ENCODE assay signal across 1 cellular context in genomic region chr14:58907803-58908202, GRCh38.
TF ChIP-seq lines count a peak whose summit lies in the region.

No MANE protein-coding gene starts in this region.

TF ChIP-seq in SK-N-SH, 30 proteins besides CTCF, POLR2A, EP300 and RAD21 (continued from another document):
- TF ChIP-seq ZBTB33 (IDR thresholded peaks at IDR 0.05; ENCODE audit: borderline replicate concordance, low read depth) = no peak
- TF ChIP-seq NFIC (IDR thresholded peaks at IDR 0.05; ENCODE audit: borderline replicate concordance) = no peak
- TF ChIP-seq MXI1 (IDR thresholded peaks at IDR 0.05; ENCODE audit: low read depth, low read length) = no peak
- TF ChIP-seq EZH2phosphoT487 (IDR thresholded peaks at IDR 0.05; ENCODE audit: borderline replicate concordance, low read depth) = no peak
- TF ChIP-seq REST (IDR thresholded peaks at IDR 0.05; ENCODE audit: low read depth, low read length) = no peak
- TF ChIP-seq GATA2 (CRISPR knock-in tag; IDR thresholded peaks at IDR 0.05) = no peak
- TF ChIP-seq FOXM1 (IDR thresholded peaks at IDR 0.05; ENCODE audit: low read depth) = 0 out of 2 replicates have a peak, but pooled peaks have one; percentile 33
- no peak for TF ChIP-seq NRF1 (IDR thresholded peaks at IDR 0.05; ENCODE audit: low read depth, low read length)
